ENCODE assay signal across 32 cellular contexts in genomic region chrX:11553594-11553993, GRCh38.
"Had no signal": no experiment of that assay in that cellular context is flagged by ENCODE, and none has a peak within 500 bp of the region (broad histone marks: within the 10 kb centered on the region; RNA-seq: fewer than 3 reads in every experiment).

No MANE protein-coding gene starts in this region.

- H3K9me3 Mint-ChIP-seq: natural killer cell; neural progenitor cell; stimulated activated naive B cell treated with anti-CD40 and anti-IgM and Interleukin-4, amounts not matched to agents 10 μg/mL and 1 μg/mL and 100 μg/mL, for 72 hours had no signal

- H3K27me3 Mint-ChIP-seq: progenitor cell of endocrine pancreas had no signal

- H3K4me3 ChIP-seq: left lung, lower lobe of right lung, neural progenitor cell, ovary, skin epidermis, stomach, testis, thyroid gland, transverse colon, upper lobe of left lung, vagina had no signal

- H3K9me3 ChIP-seq: left lung, lower lobe of right lung, neutrophil, ovary, stomach, testis, thyroid gland, transverse colon, upper lobe of left lung, vagina had no signal

- H3K4me2 ChIP-seq: neural progenitor cell had no signal

- H2AFZ ChIP-seq: neural progenitor cell had no signal

- H3K36me3 Mint-ChIP-seq: immature natural killer cell; mesothelial cell of epicardium; naive B cell; natural killer cell; neural progenitor cell; stimulated activated naive B cell treated with anti-CD40 and anti-IgM and Interleukin-4, amounts not matched to agents 10 μg/mL and 1 μg/mL and 100 μg/mL, for 72 hours had no signal

- DNase-seq: hypothalamus; immature natural killer cell; kidney; left colon; left lung; lower lobe of right lung; mammary epithelial cell; mesendoderm; naive B cell; natural killer cell; nephron progenitor cell; occipital lobe; ovary; retina; right cardiac atrium; stimulated activated CD4-positive, alpha-beta T cell treated with anti-CD3 and anti-CD28 coated beads, Interleukin-12 subunit alpha, Interleukin-12 subunit beta, amount 100 ng/mL, for 4 hours; stimulated activated CD4-positive, alpha-beta T cell treated with anti-CD3 and anti-CD28 coated beads, Interleukin-15, amount 100 ng/mL, for 24 hours; stimulated activated CD4-positive, alpha-beta T cell treated with anti-CD3 and anti-CD28 coated beads, Interleukin-2, amount 100 ng/mL, for 24 hours; stimulated activated CD4-positive, alpha-beta T cell treated with anti-CD3 and anti-CD28 coated beads, Interleukin-4, amount 100 ng/mL, for 1 hour; stimulated activated naive B cell treated with anti-CD40 and anti-IgM and Interleukin-4, amounts not matched to agents 10 μg/mL and 1 μg/mL and 100 μg/mL, for 72 hours; stimulated activated naive CD8-positive, alpha-beta T cell treated with anti-CD3 and anti-CD28 coated beads, Interleukin-15, Interleukin-2, amounts not matched to agents 100 U/mL and 50 U/mL, for 24 hours; stomach; testis; thyroid gland; transverse colon; upper lobe of left lung had no signal

- H3K4me1 ChIP-seq: left lung, lower lobe of right lung, neural progenitor cell, stomach, testis, thyroid gland, transverse colon, upper lobe of left lung, vagina had no signal

- H3K27ac Mint-ChIP-seq: immature natural killer cell; mesothelial cell of epicardium; naive B cell; natural killer cell; nephron progenitor cell; neural progenitor cell; progenitor cell of endocrine pancreas; stimulated activated naive B cell treated with anti-CD40 and anti-IgM and Interleukin-4, amounts not matched to agents 10 μg/mL and 1 μg/mL and 100 μg/mL, for 72 hours had no signal

- H3K36me3 ChIP-seq: left lung, lower lobe of right lung, neural progenitor cell, neutrophil, ovary, stomach, thyroid gland, transverse colon, upper lobe of left lung, vagina had no signal

- H3K27ac ChIP-seq: left lung, lower lobe of right lung, neural progenitor cell, neutrophil, ovary, skin epidermis, stomach, testis, thyroid gland, transverse colon, upper lobe of left lung, vagina had no signal

- H3K9ac ChIP-seq: neural progenitor cell had no signal

- H3K4me3 Mint-ChIP-seq: immature natural killer cell; mesothelial cell of epicardium; naive B cell; natural killer cell; nephron progenitor cell; neural progenitor cell; stimulated activated naive B cell treated with anti-CD40 and anti-IgM and Interleukin-4, amounts not matched to agents 10 μg/mL and 1 μg/mL and 100 μg/mL, for 72 hours had no signal

- H3K27me3 ChIP-seq: left lung, neural progenitor cell, neutrophil, ovary, stomach, testis, thyroid gland, transverse colon, upper lobe of left lung, vagina had no signal

- H3K4me1 Mint-ChIP-seq: immature natural killer cell; naive B cell; natural killer cell; nephron progenitor cell; neural progenitor cell; stimulated activated naive B cell treated with anti-CD40 and anti-IgM and Interleukin-4, amounts not matched to agents 10 μg/mL and 1 μg/mL and 100 μg/mL, for 72 hours had no signal
